Comparison of ENCODE assay signal across 12 cellular contexts in the genomic region with DNA sequence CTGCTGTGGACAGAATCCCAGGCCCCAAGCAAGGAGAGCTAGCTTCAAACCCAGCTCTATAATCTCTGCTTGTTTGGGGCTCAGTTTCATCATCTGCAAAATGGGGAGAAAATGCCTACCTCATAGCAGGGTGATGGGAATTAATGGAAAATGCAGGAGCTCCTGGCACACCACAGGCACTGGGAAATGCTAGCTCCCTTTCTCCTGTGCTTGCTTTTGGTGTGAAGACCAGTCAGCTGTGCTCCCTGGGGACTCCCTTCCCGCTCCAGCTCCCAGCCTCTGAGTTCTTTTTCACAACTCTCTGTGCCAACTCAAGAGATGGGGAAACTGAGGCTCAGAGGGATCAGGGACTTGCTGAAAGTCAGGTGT. TPM values are rescaled to one million over a fixed set of nuclear protein-coding genes. Genes with fewer than 3 reads are reported as not detected.
DNase-seq lines count a peak whose midpoint lies in the region; ATAC-seq and TF ChIP-seq lines count a peak whose summit lies in the region.
"Had no signal": no experiment of that assay in that cellular context is flagged by ENCODE, and none has a peak within 500 bp of the region (broad histone marks: within the 10 kb centered on the region; RNA-seq: fewer than 3 reads in every experiment).

No MANE protein-coding gene starts in this region.

- intact Hi-C loops in colonic mucosa (cut with DNase I) = no loop called here
- intact Hi-C loops in thyroid gland (cut with DNase I) = no loop called here

- no peaks in the 10 kb centered on the region for H3K9me3 ChIP-seq in Karpas-422 (ENCODE audit: low read length)
- no peaks in the 10 kb centered on the region for H3K9me3 ChIP-seq in colonic mucosa
- peaks cover 5% of the 10 kb centered on the region for H3K9me3 ChIP-seq in mesodermal cell (ENCODE audit: control insufficient read depth, low read length)
- H3K9me3 ChIP-seq in thyroid gland = no peaks in the 10 kb centered on the region

- H4K20me1 ChIP-seq in Karpas-422 (ENCODE audit: insufficient read depth, low read depth, low read length) = no peaks in the 10 kb centered on the region

- H3K27ac ChIP-seq in Karpas-422 (ENCODE audit: low read length) (no peak overlapping the region), colonic mucosa (peak overlapping the region; percentile 77), mesodermal cell (ENCODE audit: low read depth, low read length, severe bottlenecking) (peak overlapping the region; percentile 95), thyroid gland (peak overlapping the region in 2 of 3 donors; percentile 73 to 84)
- H3K27ac ChIP-seq: HL-60 had no signal

- TF ChIP-seq POLR2A in thyroid gland (IDR thresholded peaks at IDR 0.05) = no peak

- no peak overlapping the region for H2AFZ ChIP-seq in Karpas-422 (ENCODE audit: low read length)

- no peak for ATAC-seq in HG03280 (IDR thresholded peaks at IDR 0.05; ENCODE audit: unreplicated experiment)

- H3K9me2 ChIP-seq in Karpas-422 (replicated peaks; ENCODE audit: insufficient read depth, low read length) = no peaks in the 10 kb centered on the region

- peak overlapping the region; percentile 32; the same call in 1 of the 2 replicates for H3K9ac ChIP-seq in Karpas-422 (ENCODE audit: low read length)
- H3K9ac ChIP-seq in colonic mucosa (ENCODE audit: low read depth in 2 of 2, low read length in 2 of 2) = no peak overlapping the region

- WGBS in mesodermal cell (ENCODE audit: insufficient coverage in 2 of 2), 2 experiments = no CpG with 5 or more reads among the region's 1 CpG
- WGBS in thyroid gland, 2 donors = 50 to 67% methylated on average over 1 of the region's 1 CpG

- H3K36me3 ChIP-seq in Karpas-422 (ENCODE audit: insufficient read depth, low read length) (no peaks in the 10 kb centered on the region), colonic mucosa (no peaks in the 10 kb centered on the region), mesodermal cell (ENCODE audit: control insufficient read depth, insufficient read depth, low read length) (no peaks in the 10 kb centered on the region), thyroid gland (no peaks in the 10 kb centered on the region)

- TF ChIP-seq CTCF in colonic mucosa (IDR thresholded peaks at IDR 0.05) (no peak), thyroid gland (IDR thresholded peaks at IDR 0.05) (no peak)

- no peak for DNase-seq in Karpas-422
- DNase-seq in colonic mucosa = no peak
- DNase-seq in thyroid gland = no peak
- DNase-seq in activated CD4-positive, alpha-beta T cell treated with anti-CD3 and anti-CD28 coated beads for 48 hours = no peak
- DNase-seq in activated effector memory CD4-positive, alpha-beta T cell treated with Interleukin-2 at 50 U/mL for 16 hours = no peak
- DNase-seq: activated gamma-delta T cell; NCI-H1048; NCI-H526; stimulated activated CD4-positive, alpha-beta T cell treated with anti-CD3 and anti-CD28 coated beads, Interleukin-1b, Interleukin-23, amount 100 ng/mL, for 48 hours had no signal

- H3K4me2 ChIP-seq in Karpas-422 (ENCODE audit: low read depth, low read length, poor library complexity, severe bottlenecking) = no peak overlapping the region

- H3K4me1 ChIP-seq in Karpas-422 (ENCODE audit: low read length) = peaks cover 10% of the 10 kb centered on the region; the same call in 1 of the 2 replicates
- H3K4me1 ChIP-seq in colonic mucosa = no peaks in the 10 kb centered on the region
- H3K4me1 ChIP-seq in mesodermal cell (ENCODE audit: control insufficient read depth, insufficient read depth, low read length, poor library complexity, severe bottlenecking) = peaks cover 42% of the 10 kb centered on the region
- H3K4me1 ChIP-seq in thyroid gland = peaks cover 15 to 32% of the 10 kb centered on the region in 2 donors

- no peak overlapping the region for H3K4me3 ChIP-seq in Karpas-422 (ENCODE audit: low read length)
- H3K4me3 ChIP-seq in colonic mucosa = no peak overlapping the region
- no peak overlapping the region for H3K4me3 ChIP-seq in mesodermal cell (ENCODE audit: extremely low read depth, insufficient read depth, low read length, poor library complexity, severe bottlenecking)
- no peak overlapping the region for H3K4me3 ChIP-seq in thyroid gland (replicated peaks in 1 of 3)

- no peaks in the 10 kb centered on the region for H3K79me2 ChIP-seq in Karpas-422 (ENCODE audit: low read length)

- H3K27me3 ChIP-seq in Karpas-422 (ENCODE audit: low read length) (no peaks in the 10 kb centered on the region), colonic mucosa (no peaks in the 10 kb centered on the region), thyroid gland (no peaks in the 10 kb centered on the region)

RNA-seq across cellular contexts. Expression of gene SERPINH1, which starts 8.2 kb away (rescaled TPM):
- total RNA-seq in Karpas-422 (2014; rRNA removed; shearing (Covaris generic); ENCODE audit: low replicate concordance) = 10.5 and 16.1 TPM in 2 replicates
- total RNA-seq in colonic mucosa (100 to 1,000 TPM in 1 of 2 donors, 10 to 100 TPM in 1; 66.3 to 136 TPM), thyroid gland (100 to 1,000 TPM; 102 to 167 (median 143) TPM)
- polyA plus RNA-seq in mesodermal cell (2013, experiment 1 of 2) = 1,319 TPM
- 1,058 TPM for polyA plus RNA-seq in mesodermal cell (2013, experiment 2 of 2)

RNA-seq across cellular contexts. Expression of gene GDPD5, which starts 28.1 kb away (rescaled TPM):
- 137 and 237 TPM in 2 replicates for total RNA-seq in Karpas-422 (2014; rRNA removed; shearing (Covaris generic); ENCODE audit: low replicate concordance)
- total RNA-seq in colonic mucosa (1 to 10 TPM; 2.6 to 4.1 TPM), thyroid gland (1 to 10 TPM; 5.6 to 6.4 (median 6.1) TPM)
- 27.2 TPM for polyA plus RNA-seq in mesodermal cell (2013, experiment 1 of 2)
- polyA plus RNA-seq in mesodermal cell (2013, experiment 2 of 2) = 15.6 TPM

Comparison
In these comparisons a context has a peak if more than half of its experiments do, and no peak if none do; other contexts are left out.
1. RNA of gene GDPD5, which starts 28.1 kb away (total RNA-seq): 137 to 237 TPM in Karpas-422; 5.6 to 6.4 TPM in thyroid gland and 2.6 to 4.1 TPM in colonic mucosa; every median in the first group is over 10 times any median in the second.